Comparison of ENCODE assay signal across 20 cellular contexts in the genomic region with DNA sequence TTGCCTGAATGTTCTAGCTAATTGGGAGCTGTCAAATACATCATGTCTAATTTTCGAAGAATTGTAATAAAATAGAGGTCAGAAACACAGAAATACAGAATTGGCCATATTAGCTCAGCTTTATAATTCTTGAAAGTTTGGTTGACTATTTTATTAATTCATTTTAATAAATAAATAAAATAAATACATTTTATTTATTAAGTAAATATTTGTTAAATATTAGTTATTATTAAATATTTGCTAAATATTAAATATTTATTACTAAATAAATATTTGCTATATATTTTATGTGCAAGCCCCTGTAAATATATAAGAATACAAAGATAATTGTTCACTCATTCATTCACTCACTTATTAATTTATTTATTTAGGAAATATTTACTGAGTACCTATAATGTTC.
A peak's percentile ranks its signal among the peaks of the same experiment; 100 is the strongest.
DNase-seq lines count a peak whose midpoint lies in the region; ATAC-seq, FAIRE-seq and TF ChIP-seq lines count a peak whose summit lies in the region.
"Had no signal": no experiment of that assay in that cellular context is flagged by ENCODE, and none has a peak within 500 bp of the region (broad histone marks: within the 10 kb centered on the region; RNA-seq: fewer than 3 reads in every experiment).

No MANE protein-coding gene starts in this region.

- intact Hi-C loops in kidney (cut with DNase I): no loop called here

- DNase-seq in RCC 7860 (ENCODE audit: low spot score) (no peak), kidney (no peak), GM13977 (ENCODE audit: low spot score) (no peak)
- DNase-seq: ACHN; BE2C; C1 segment of cervical spinal cord; CD4-positive, CD25-positive, alpha-beta regulatory T cell; CD8-positive, alpha-beta memory T cell; COR-L47; DMS 273 treated with DMSO at 0.1 percent for 48 hours; DMS53; DND-41; EL; GM23248 had no signal

- H3K36me3 ChIP-seq in kidney (ENCODE audit: control insufficient read depth in 1 of 2, insufficient read depth in 2 of 2, low read length in 2 of 2): no peaks in the 10 kb centered on the region
- H3K36me3 ChIP-seq: BE2C, HAP-1 had no signal

- ATAC-seq in HG03354 (IDR thresholded peaks at IDR 0.05; ENCODE audit: poor library complexity, severe bottlenecking, unreplicated experiment) (no peak), SK-N-SH treated with all-trans-retinoic acid at 6 μM for 48 hours (no peak)

- no peaks in the 10 kb centered on the region for H3K4me1 ChIP-seq in kidney (ENCODE audit: control insufficient read depth in 1 of 2, insufficient read depth in 1 of 2, low read depth in 1 of 2, low read length in 2 of 2)
- H3K4me1 ChIP-seq: BE2C, HAP-1 had no signal

- in situ Hi-C loops in GM13977 (cut with MboI; ENCODE audit: low pct_unique_long_range_greater_than_20kb, low sequenced_read_pairs, unreplicated experiment): no loop called here

- TF ChIP-seq CTCF in kidney (IDR thresholded peaks at IDR 0.05; ENCODE audit: borderline replicate concordance, extremely low read depth, insufficient read depth) (no peak), GM13977 (IDR thresholded peaks at IDR 0.05; ENCODE audit: extremely low read depth, insufficient read depth, missing control alignments) (no peak)

- peak; percentile 75 for FAIRE-seq in RCC 7860 (lab: Jason Lieb, UNC)
- peak; percentile 89 for FAIRE-seq in endometrium (lab: Jason Lieb, UNC)
- FAIRE-seq in kidney (lab: Jason Lieb, UNC): peak; percentile 95
- FAIRE-seq: GM12891, GM18507 had no signal

- no peak overlapping the region for H3K4me3 ChIP-seq in kidney (ENCODE audit: low read length in 2 of 2)
- H3K4me3 ChIP-seq: GM23248, HAP-1 had no signal

- no peak overlapping the region for H3K27ac ChIP-seq in kidney (ENCODE audit: low read depth in 2 of 2, low read length in 2 of 2)
- H3K27ac ChIP-seq: GM23248 had no signal

- H3K9me3 ChIP-seq in kidney (ENCODE audit: control insufficient read depth in 1 of 2, low read length in 2 of 2): no peaks in the 10 kb centered on the region
- H3K9me3 ChIP-seq: BE2C, HAP-1 had no signal

- H3K9ac ChIP-seq in kidney (ENCODE audit: low read length in 2 of 2): no peak overlapping the region
- H3K9ac ChIP-seq: GM23248 had no signal

TF ChIP-seq in SK-N-SH treated with all-trans-retinoic acid at 6 μM for 48 hours, 23 proteins besides CTCF, POLR2A, EP300 and RAD21:
- TF ChIP-seq PATZ1 (CRISPR knock-in tag; IDR thresholded peaks at IDR 0.05; ENCODE audit: borderline replicate concordance) (no peak), PPARA (CRISPR knock-in tag; IDR thresholded peaks at IDR 0.05; ENCODE audit: borderline replicate concordance) (no peak), TOX (CRISPR knock-in tag; IDR thresholded peaks at IDR 0.05; ENCODE audit: borderline replicate concordance) (no peak), ZFP30 (CRISPR knock-in tag; IDR thresholded peaks at IDR 0.05) (no peak), ISL1 (CRISPR knock-in tag; IDR thresholded peaks at IDR 0.05) (no peak), ZNF70 (CRISPR knock-in tag; IDR thresholded peaks at IDR 0.05) (no peak), ZNF565 (CRISPR knock-in tag; conservative IDR thresholded peaks at IDR 0.05; ENCODE audit: low read depth) (no peak), RARB (CRISPR knock-in tag; IDR thresholded peaks at IDR 0.05) (no peak), CSDC2 (CRISPR knock-in tag; IDR thresholded peaks at IDR 0.05) (no peak), ZNF8 (CRISPR knock-in tag; IDR thresholded peaks at IDR 0.05) (no peak), TCF4 (CRISPR knock-in tag; IDR thresholded peaks at IDR 0.05; ENCODE audit: borderline replicate concordance) (no peak), ARNTL (CRISPR knock-in tag; IDR thresholded peaks at IDR 0.05; ENCODE audit: borderline replicate concordance, low read depth) (no peak), ZC3H10 (CRISPR knock-in tag; IDR thresholded peaks at IDR 0.05) (no peak), BACH2 (CRISPR knock-in tag; IDR thresholded peaks at IDR 0.05; ENCODE audit: borderline replicate concordance) (no peak), ZFP3 (CRISPR knock-in tag; IDR thresholded peaks at IDR 0.05) (no peak), GLIS3 (CRISPR knock-in tag; IDR thresholded peaks at IDR 0.05) (no peak), CREB5 (CRISPR knock-in tag; IDR thresholded peaks at IDR 0.05; ENCODE audit: low read depth) (no peak)
- TF ChIP-seq, protein P1, sequence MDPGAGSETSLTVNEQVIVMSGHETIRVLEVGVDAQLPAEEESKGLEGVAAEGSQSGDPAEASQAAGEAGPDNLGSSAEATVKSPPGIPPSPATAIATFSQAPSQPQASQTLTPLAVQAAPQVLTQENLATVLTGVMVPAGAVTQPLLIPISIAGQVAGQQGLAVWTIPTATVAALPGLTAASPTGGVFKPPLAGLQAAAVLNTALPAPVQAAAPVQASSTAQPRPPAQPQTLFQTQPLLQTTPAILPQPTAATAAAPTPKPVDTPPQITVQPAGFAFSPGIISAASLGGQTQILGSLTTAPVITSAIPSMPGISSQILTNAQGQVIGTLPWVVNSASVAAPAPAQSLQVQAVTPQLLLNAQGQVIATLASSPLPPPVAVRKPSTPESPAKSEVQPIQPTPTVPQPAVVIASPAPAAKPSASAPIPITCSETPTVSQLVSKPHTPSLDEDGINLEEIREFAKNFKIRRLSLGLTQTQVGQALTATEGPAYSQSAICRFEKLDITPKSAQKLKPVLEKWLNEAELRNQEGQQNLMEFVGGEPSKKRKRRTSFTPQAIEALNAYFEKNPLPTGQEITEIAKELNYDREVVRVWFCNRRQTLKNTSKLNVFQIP (CRISPR knock-in tag; IDR thresholded peaks at IDR 0.05; ENCODE audit: borderline replicate concordance, low read depth): no peak
- TF ChIP-seq, protein P2, sequence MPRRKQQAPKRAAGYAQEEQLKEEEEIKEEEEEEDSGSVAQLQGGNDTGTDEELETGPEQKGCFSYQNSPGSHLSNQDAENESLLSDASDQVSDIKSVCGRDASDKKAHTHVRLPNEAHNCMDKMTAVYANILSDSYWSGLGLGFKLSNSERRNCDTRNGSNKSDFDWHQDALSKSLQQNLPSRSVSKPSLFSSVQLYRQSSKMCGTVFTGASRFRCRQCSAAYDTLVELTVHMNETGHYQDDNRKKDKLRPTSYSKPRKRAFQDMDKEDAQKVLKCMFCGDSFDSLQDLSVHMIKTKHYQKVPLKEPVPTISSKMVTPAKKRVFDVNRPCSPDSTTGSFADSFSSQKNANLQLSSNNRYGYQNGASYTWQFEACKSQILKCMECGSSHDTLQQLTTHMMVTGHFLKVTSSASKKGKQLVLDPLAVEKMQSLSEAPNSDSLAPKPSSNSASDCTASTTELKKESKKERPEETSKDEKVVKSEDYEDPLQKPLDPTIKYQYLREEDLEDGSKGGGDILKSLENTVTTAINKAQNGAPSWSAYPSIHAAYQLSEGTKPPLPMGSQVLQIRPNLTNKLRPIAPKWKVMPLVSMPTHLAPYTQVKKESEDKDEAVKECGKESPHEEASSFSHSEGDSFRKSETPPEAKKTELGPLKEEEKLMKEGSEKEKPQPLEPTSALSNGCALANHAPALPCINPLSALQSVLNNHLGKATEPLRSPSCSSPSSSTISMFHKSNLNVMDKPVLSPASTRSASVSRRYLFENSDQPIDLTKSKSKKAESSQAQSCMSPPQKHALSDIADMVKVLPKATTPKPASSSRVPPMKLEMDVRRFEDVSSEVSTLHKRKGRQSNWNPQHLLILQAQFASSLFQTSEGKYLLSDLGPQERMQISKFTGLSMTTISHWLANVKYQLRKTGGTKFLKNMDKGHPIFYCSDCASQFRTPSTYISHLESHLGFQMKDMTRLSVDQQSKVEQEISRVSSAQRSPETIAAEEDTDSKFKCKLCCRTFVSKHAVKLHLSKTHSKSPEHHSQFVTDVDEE (CRISPR knock-in tag; IDR thresholded peaks at IDR 0.05): no peak
- TF ChIP-seq, protein P3, sequence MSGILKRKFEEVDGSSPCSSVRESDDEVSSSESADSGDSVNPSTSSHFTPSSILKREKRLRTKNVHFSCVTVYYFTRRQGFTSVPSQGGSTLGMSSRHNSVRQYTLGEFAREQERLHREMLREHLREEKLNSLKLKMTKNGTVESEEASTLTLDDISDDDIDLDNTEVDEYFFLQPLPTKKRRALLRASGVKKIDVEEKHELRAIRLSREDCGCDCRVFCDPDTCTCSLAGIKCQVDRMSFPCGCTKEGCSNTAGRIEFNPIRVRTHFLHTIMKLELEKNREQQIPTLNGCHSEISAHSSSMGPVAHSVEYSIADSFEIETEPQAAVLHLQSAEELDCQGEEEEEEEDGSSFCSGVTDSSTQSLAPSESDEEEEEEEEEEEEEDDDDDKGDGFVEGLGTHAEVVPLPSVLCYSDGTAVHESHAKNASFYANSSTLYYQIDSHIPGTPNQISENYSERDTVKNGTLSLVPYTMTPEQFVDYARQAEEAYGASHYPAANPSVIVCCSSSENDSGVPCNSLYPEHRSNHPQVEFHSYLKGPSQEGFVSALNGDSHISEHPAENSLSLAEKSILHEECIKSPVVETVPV (CRISPR knock-in tag; IDR thresholded peaks at IDR 0.05): no peak
